8 cellular contexts compared by ENCODE assay signal in the genomic region with DNA sequence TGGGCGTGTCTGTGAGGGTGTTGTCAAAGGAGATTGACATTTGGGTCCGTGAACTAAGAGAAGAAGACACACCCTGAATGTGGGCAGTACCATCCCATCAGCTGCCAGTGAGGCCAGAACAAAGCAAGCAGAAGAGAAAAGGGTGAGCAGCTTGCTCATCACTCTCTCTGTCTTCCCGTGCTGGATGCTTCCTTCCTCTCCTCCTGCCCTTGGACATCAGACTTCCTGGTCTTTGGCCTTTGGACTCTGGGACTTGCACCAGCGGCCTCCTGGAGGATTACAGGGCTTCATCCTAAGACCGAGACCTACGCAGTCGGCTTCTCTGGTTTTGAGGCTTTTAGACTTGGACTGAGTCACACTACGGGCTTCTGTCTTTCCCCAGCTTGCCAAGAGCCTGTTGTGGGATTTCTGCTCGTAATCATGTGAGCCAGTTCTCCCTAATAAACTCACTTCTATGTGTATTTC. TPM values are rescaled to one million over a fixed set of nuclear protein-coding genes. Genes with fewer than 3 reads are reported as not detected.
DNase-seq lines count a peak whose midpoint lies in the region; ATAC-seq and TF ChIP-seq lines count a peak whose summit lies in the region.
"Had no signal": no experiment of that assay in that cellular context is flagged by ENCODE, and none has a peak within 500 bp of the region (broad histone marks: within the 10 kb centered on the region; RNA-seq: fewer than 3 reads in every experiment).

No MANE protein-coding gene starts in this region.

- H3K36me3 ChIP-seq in MG63 (no peaks in the 10 kb centered on the region), suprapubic skin (no peaks in the 10 kb centered on the region)

- H3K27ac ChIP-seq in suprapubic skin = peak overlapping the region; percentile 55

- H3K4me1 Mint-ChIP-seq in activated T-helper 17 cell treated with anti-CD3 and anti-CD28 coated beads, Interleukin-2, amount 50 U/mL, for 72 hours = peaks cover 5% of the 10 kb centered on the region

- H3K9me3 ChIP-seq in MG63 (no peaks in the 10 kb centered on the region), suprapubic skin (no peaks in the 10 kb centered on the region)

- H3K36me3 Mint-ChIP-seq in activated T-helper 17 cell treated with anti-CD3 and anti-CD28 coated beads, Interleukin-2, amount 50 U/mL, for 72 hours (ENCODE audit: low read depth) = peaks cover 9% of the 10 kb centered on the region

- no peak for TF ChIP-seq CTCF in suprapubic skin (IDR thresholded peaks at IDR 0.05)

- peak; percentile 38 for ATAC-seq in activated T-helper 17 cell treated with anti-CD3 and anti-CD28 coated beads, Interleukin-2, amount 50 U/mL, for 72 hours (replicated peaks)
- ATAC-seq in left ventricle myocardium superior (peak; percentile 36), HG03469 (IDR thresholded peaks at IDR 0.05; ENCODE audit: unreplicated experiment) (no peak)

- TF ChIP-seq EP300 in suprapubic skin (IDR thresholded peaks at IDR 0.05) = no peak

- H3K27ac Mint-ChIP-seq in activated T-helper 17 cell treated with anti-CD3 and anti-CD28 coated beads, Interleukin-2, amount 50 U/mL, for 72 hours = no peak overlapping the region

- DNase-seq in MG63 = peak; percentile 62
- no peak for DNase-seq in left ventricle myocardium superior
- DNase-seq in suprapubic skin (ENCODE audit: low spot score in 2 of 2) = peak in 1 of 2 donors; percentile 62
- no peak for DNase-seq in NCI-H524 (lab: John Stamatoyannopoulos, UW)
- DNase-seq in stimulated activated CD4-positive, alpha-beta T cell treated with anti-CD3 and anti-CD28 coated beads, Interleukin-1b, Interleukin-23, amount 100 ng/mL, for 48 hours = no peak

- H3K4me1 ChIP-seq in suprapubic skin = peaks cover 20% of the 10 kb centered on the region

- no peaks in the 10 kb centered on the region for H3K27me3 ChIP-seq in MG63
- no peaks in the 10 kb centered on the region for H3K27me3 ChIP-seq in suprapubic skin

- no peak overlapping the region for H3K4me3 Mint-ChIP-seq in activated T-helper 17 cell treated with anti-CD3 and anti-CD28 coated beads, Interleukin-2, amount 50 U/mL, for 72 hours

- H3K27me3 Mint-ChIP-seq in activated T-helper 17 cell treated with anti-CD3 and anti-CD28 coated beads, Interleukin-2, amount 50 U/mL, for 72 hours = peaks cover 9% of the 10 kb centered on the region

- intact Hi-C loops in left ventricle myocardium superior (cut with micrococcal nuclease) = no loop called here

- no peak for TF ChIP-seq POLR2A in suprapubic skin (IDR thresholded peaks at IDR 0.05)

- H3K4me3 ChIP-seq in MG63 (peak overlapping the region; percentile 16), suprapubic skin (peak overlapping the region; percentile 8)

- H3K9me3 Mint-ChIP-seq in activated T-helper 17 cell treated with anti-CD3 and anti-CD28 coated beads, Interleukin-2, amount 50 U/mL, for 72 hours = no peaks in the 10 kb centered on the region

- WGBS in suprapubic skin = 48% methylated on average over 9 of the region's 9 CpGs

RNA-seq across cellular contexts. Expression of a gene that starts 18.8 kb away (rescaled TPM):
- total RNA-seq in MG63 (2014; rRNA removed; shearing (Covaris generic); ENCODE audit: low replicate concordance) = 43.4 and 57.9 TPM in 2 replicates
- 100 to 1,000 TPM; 105 to 116 TPM for total RNA-seq in activated T-helper 17 cell treated with anti-CD3 and anti-CD28 coated beads, Interleukin-2, amount 50 U/mL, for 72 hours
- total RNA-seq in left ventricle myocardium superior (56.7 TPM), suprapubic skin (10 to 100 TPM; 15.3 to 21.8 (median 17.1) TPM)

RNA-seq across cellular contexts. Expression of a gene that starts 18.9 kb away (rescaled TPM):
- total RNA-seq in MG63 (2014; rRNA removed; shearing (Covaris generic); ENCODE audit: low replicate concordance) = not detected in 2 replicates
- 1 to 10 TPM in 1 of 2 donors, under 1 TPM in 1; 0.56 to 1.2 TPM for total RNA-seq in activated T-helper 17 cell treated with anti-CD3 and anti-CD28 coated beads, Interleukin-2, amount 50 U/mL, for 72 hours
- total RNA-seq in left ventricle myocardium superior (3.8 TPM), suprapubic skin (1 to 10 TPM; 3.3 to 7.9 (median 6.4) TPM)
- total RNA-seq: OCI-LY7 had no signal

RNA-seq across cellular contexts. Expression of a gene that starts 32.4 kb away (rescaled TPM):
- total RNA-seq in MG63 (2014; rRNA removed; shearing (Covaris generic); ENCODE audit: low replicate concordance) = 0.49 and 2.4 TPM in 2 replicates
- 10 to 100 TPM; 52.8 to 89.4 TPM for total RNA-seq in activated T-helper 17 cell treated with anti-CD3 and anti-CD28 coated beads, Interleukin-2, amount 50 U/mL, for 72 hours
- total RNA-seq in left ventricle myocardium superior = 17.6 TPM
- total RNA-seq in suprapubic skin = 1 to 10 TPM; 1.2 to 7.3 (median 3.0) TPM

RNA-seq across cellular contexts. Expression of a gene that starts 59.9 kb away (rescaled TPM):
- total RNA-seq in MG63 (2014; rRNA removed; shearing (Covaris generic); ENCODE audit: low replicate concordance) = 11.8 and 17.6 TPM in 2 replicates
- total RNA-seq in activated T-helper 17 cell treated with anti-CD3 and anti-CD28 coated beads, Interleukin-2, amount 50 U/mL, for 72 hours = 100 to 1,000 TPM in 1 of 2 donors, 10 to 100 TPM in 1; 99.3 to 118 TPM
- total RNA-seq in left ventricle myocardium superior = 29.5 TPM
- 10 to 100 TPM; 29.7 to 46.7 (median 34.0) TPM for total RNA-seq in suprapubic skin
